19 cellular contexts compared by ENCODE assay signal in genomic region chr5:36422957-36423356, GRCh38.
DNase-seq lines count a peak whose midpoint lies in the region; ATAC-seq and TF ChIP-seq lines count a peak whose summit lies in the region.
"Had no signal": no experiment of that assay in that cellular context is flagged by ENCODE, and none has a peak within 500 bp of the region (broad histone marks: within the 10 kb centered on the region; RNA-seq: fewer than 3 reads in every experiment).

No MANE protein-coding gene starts in this region.

- no peak overlapping the region for H3K27ac Mint-ChIP-seq in nephron progenitor cell
- H3K27ac Mint-ChIP-seq: natural killer cell treated with Interleukin-12 subunit alpha and Interleukin-12 subunit beta and Interleukin-15 and Interleukin-18, amount 100 ng/mL, for 72 hours had no signal

- no peaks in the 10 kb centered on the region for H3K36me3 Mint-ChIP-seq in nephron progenitor cell (ENCODE audit: low read depth)
- H3K36me3 Mint-ChIP-seq: natural killer cell treated with Interleukin-12 subunit alpha and Interleukin-12 subunit beta and Interleukin-15 and Interleukin-18, amount 100 ng/mL, for 72 hours had no signal

- H3K27ac ChIP-seq in brain microvascular endothelial cell = no peak overlapping the region
- H3K27ac ChIP-seq: lower lobe of right lung, suprapubic skin, VCaP had no signal

- H3K4me3 ChIP-seq in brain microvascular endothelial cell (ENCODE audit: low read depth, low read length) = no peak overlapping the region
- H3K4me3 ChIP-seq: lower lobe of right lung, suprapubic skin had no signal

- peak; percentile 29 for DNase-seq in EL
- DNase-seq in NCI-H460 (ENCODE audit: extremely low read depth, low read depth) = peak; percentile 20
- peak; percentile 18 for DNase-seq in brain microvascular endothelial cell
- DNase-seq in kidney tubule cell (ENCODE audit: low spot score) = peak; percentile 87
- DNase-seq in nephron progenitor cell = no peak
- DNase-seq in stimulated activated naive CD8-positive, alpha-beta T cell treated with anti-CD3 and anti-CD28 coated beads, Interleukin-15, Interleukin-2, amounts not matched to agents 100 U/mL and 50 U/mL, for 24 hours = no peak
- no peak for DNase-seq in activated gamma-delta T cell treated with Interleukin-2 at 50 U/mL for 16 hours
- DNase-seq: activated CD8-positive, alpha-beta memory T cell treated with anti-CD3 and anti-CD28 coated beads for 24 hours; anterior cingulate cortex; C1 segment of cervical spinal cord; dermis blood vessel endothelial cell; DMS79; lower lobe of right lung; NCI-H146; NCI-H446 had no signal

- peaks cover 13% of the 10 kb centered on the region for H3K4me1 Mint-ChIP-seq in nephron progenitor cell

- no peak overlapping the region for H3K4me3 Mint-ChIP-seq in nephron progenitor cell
- H3K4me3 Mint-ChIP-seq: natural killer cell treated with Interleukin-12 subunit alpha and Interleukin-12 subunit beta and Interleukin-15 and Interleukin-18, amount 100 ng/mL, for 72 hours had no signal

- no peaks in the 10 kb centered on the region for H3K36me3 ChIP-seq in brain microvascular endothelial cell (replicated peaks)
- H3K36me3 ChIP-seq: lower lobe of right lung, suprapubic skin had no signal

- ATAC-seq in GM18870 (IDR thresholded peaks at IDR 0.05; ENCODE audit: unreplicated experiment) = no peak
- ATAC-seq in stimulated activated naive CD8-positive, alpha-beta T cell treated with anti-CD3 and anti-CD28 coated beads, Interleukin-15, Interleukin-2, amounts not matched to agents 100 U/mL and 50 U/mL, for 24 hours = no peak
- ATAC-seq: lower lobe of right lung; natural killer cell treated with Interleukin-12 subunit alpha and Interleukin-12 subunit beta and Interleukin-15 and Interleukin-18, amount 100 ng/mL, for 72 hours had no signal

- peaks cover 2% of the 10 kb centered on the region for H3K27me3 ChIP-seq in brain microvascular endothelial cell (replicated peaks)
- H3K27me3 ChIP-seq: suprapubic skin had no signal

- peaks cover 3% of the 10 kb centered on the region for H3K27me3 Mint-ChIP-seq in nephron progenitor cell (ENCODE audit: low read depth, poor library complexity)
- H3K27me3 Mint-ChIP-seq: natural killer cell treated with Interleukin-12 subunit alpha and Interleukin-12 subunit beta and Interleukin-15 and Interleukin-18, amount 100 ng/mL, for 72 hours had no signal

- H3K9me3 Mint-ChIP-seq in nephron progenitor cell = no peaks in the 10 kb centered on the region
- H3K9me3 Mint-ChIP-seq: natural killer cell treated with Interleukin-12 subunit alpha and Interleukin-12 subunit beta and Interleukin-15 and Interleukin-18, amount 100 ng/mL, for 72 hours had no signal

- in situ Hi-C loops in brain microvascular endothelial cell (cut with HindIII; ENCODE audit: low pct_ligation_motif_present, low sequenced_read_pairs) = no loop called here

- TF ChIP-seq CTCF in brain microvascular endothelial cell (IDR thresholded peaks at IDR 0.05; ENCODE audit: low read depth, low read length, missing control alignments) (no peak), nephron progenitor cell (IDR thresholded peaks at IDR 0.05) (no peak)

Comparison
In these comparisons a context has a peak if more than half of its experiments do, and no peak if none do; other contexts are left out.
1. DNase-seq: peak in EL (single experiment), NCI-H460 (single experiment), brain microvascular endothelial cell (single experiment) and kidney tubule cell (single experiment); none in nephron progenitor cell (single experiment), stimulated activated naive CD8-positive, alpha-beta T cell treated with anti-CD3 and anti-CD28 coated beads, Interleukin-15, Interleukin-2, amounts not matched to agents 100 U/mL and 50 U/mL, for 24 hours (single experiment) and activated gamma-delta T cell treated with Interleukin-2 at 50 U/mL for 16 hours (single experiment).